Comparison of ENCODE assay signal across 8 cellular contexts in genomic region chr19:17721821-17722220, GRCh38.
A peak's percentile ranks its signal among the peaks of the same experiment; 100 is the strongest.
DNase-seq lines count a peak whose midpoint lies in the region; ATAC-seq and TF ChIP-seq lines count a peak whose summit lies in the region.

No MANE protein-coding gene starts in this region.

- H3K4me3 Mint-ChIP-seq in dendritic cell treated with granulocyte-macrophage colony-stimulating factor and Interleukin-4, amounts not matched to agents 40 ng/mL and 50 ng/mL, for 4 days, result peak overlapping the region; percentile 96
- peak overlapping the region; percentile 83 to 93 (median 92) for H3K4me3 Mint-ChIP-seq in nephron

- H3K4me1 Mint-ChIP-seq in dendritic cell treated with granulocyte-macrophage colony-stimulating factor and Interleukin-4, amounts not matched to agents 40 ng/mL and 50 ng/mL, for 4 days (ENCODE audit: low read depth), result peaks cover 87% of the 10 kb centered on the region
- H3K4me1 Mint-ChIP-seq in nephron, result peaks cover 35% of the 10 kb centered on the region

- H3K27me3 Mint-ChIP-seq in dendritic cell treated with granulocyte-macrophage colony-stimulating factor and Interleukin-4, amounts not matched to agents 40 ng/mL and 50 ng/mL, for 4 days, result no peaks in the 10 kb centered on the region
- no peaks in the 10 kb centered on the region for H3K27me3 Mint-ChIP-seq in nephron (ENCODE audit: low read depth)

- TF ChIP-seq CTCF in NB4 (IDR thresholded peaks at IDR 0.05; ENCODE audit: low read depth, low read length) (no peak), nephron (IDR thresholded peaks at IDR 0.05; ENCODE audit: unreplicated experiment in 3 of 3) (no peak)

- H3K36me3 Mint-ChIP-seq in dendritic cell treated with granulocyte-macrophage colony-stimulating factor and Interleukin-4, amounts not matched to agents 40 ng/mL and 50 ng/mL, for 4 days (ENCODE audit: low read depth), result peaks cover 77% of the 10 kb centered on the region
- H3K36me3 Mint-ChIP-seq in nephron (ENCODE audit: low read depth), result peaks cover 21% of the 10 kb centered on the region

- peak overlapping the region; percentile 73 for H3K4me3 ChIP-seq in NB4 (ENCODE audit: low read depth, low read length)

- H3K9me3 Mint-ChIP-seq in dendritic cell treated with granulocyte-macrophage colony-stimulating factor and Interleukin-4, amounts not matched to agents 40 ng/mL and 50 ng/mL, for 4 days, result no peaks in the 10 kb centered on the region
- no peaks in the 10 kb centered on the region for H3K9me3 Mint-ChIP-seq in nephron

- ATAC-seq in HG02759 (IDR thresholded peaks at IDR 0.05; ENCODE audit: unreplicated experiment) (no peak), GM21381 (IDR thresholded peaks at IDR 0.05; ENCODE audit: unreplicated experiment) (no peak), HG03045 (IDR thresholded peaks at IDR 0.05; ENCODE audit: unreplicated experiment) (no peak), HG03442 (IDR thresholded peaks at IDR 0.05; ENCODE audit: unreplicated experiment) (no peak)

- intact Hi-C loops in dendritic cell treated with granulocyte-macrophage colony-stimulating factor and Interleukin-4, amounts not matched to agents 40 ng/mL and 50 ng/mL, for 4 days (cut with micrococcal nuclease), result loop anchor here (2.0 kb wide), 1 partner anchor 13 kb away; no protein-coding TSS in a partner anchor

- TF ChIP-seq POLR2A in NB4 (IDR thresholded peaks at IDR 0.05; ENCODE audit: extremely low read depth, insufficient read length), result no peak

- peak overlapping the region; percentile 83 for H3K27ac Mint-ChIP-seq in dendritic cell treated with granulocyte-macrophage colony-stimulating factor and Interleukin-4, amounts not matched to agents 40 ng/mL and 50 ng/mL, for 4 days
- peak overlapping the region in 1 of 3 experiments; percentile 30 for H3K27ac Mint-ChIP-seq in nephron

- DNase-seq in EH (ENCODE audit: low read depth) (peak; percentile 64), NB4 (ENCODE audit: low read depth) (peak; percentile 90)
